9 cellular contexts compared by ENCODE assay signal in the genomic region with DNA sequence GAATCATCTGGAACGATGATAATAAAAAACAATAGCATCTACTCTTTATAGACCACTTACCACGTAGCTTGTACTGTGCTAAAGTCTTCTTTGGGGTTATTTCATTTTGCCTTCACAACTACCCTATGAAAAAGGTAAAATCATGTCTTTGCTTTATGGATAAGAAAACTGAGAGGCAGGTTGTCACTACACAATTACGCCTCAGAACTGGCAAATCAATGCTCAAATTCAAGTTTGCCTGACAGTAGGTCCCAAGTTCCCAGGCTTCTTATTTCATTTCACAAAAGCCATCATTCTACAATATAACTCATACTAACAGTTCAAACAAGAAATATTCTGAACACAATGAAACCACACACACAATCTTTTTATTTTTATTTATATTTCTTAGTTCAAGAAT.
"Had no signal": no experiment of that assay in that cellular context is flagged by ENCODE, and none has a peak within 500 bp of the region (broad histone marks: within the 10 kb centered on the region; RNA-seq: fewer than 3 reads in every experiment).

No MANE protein-coding gene starts in this region.

- H3K36me3 ChIP-seq: HAP-1 had no signal

- H3K4me1 ChIP-seq: HAP-1 had no signal

- ATAC-seq: GM23338, HCT116 had no signal

- H2AFZ ChIP-seq: GM23248, GM23338 had no signal

- DNase-seq: GM23248, GOT3, H7, H9, HCEC 1CT, HFFc6 had no signal

- H3K9ac ChIP-seq: GM23248 had no signal

- H3K27ac ChIP-seq: GM23248 had no signal

- H3K4me2 ChIP-seq: GM23338 had no signal

- H3K4me3 ChIP-seq: GM23248, GM23338, HAP-1 had no signal

- H3K9me3 ChIP-seq: HAP-1 had no signal
